1 cellular context compared by ENCODE assay signal in the genomic region with DNA sequence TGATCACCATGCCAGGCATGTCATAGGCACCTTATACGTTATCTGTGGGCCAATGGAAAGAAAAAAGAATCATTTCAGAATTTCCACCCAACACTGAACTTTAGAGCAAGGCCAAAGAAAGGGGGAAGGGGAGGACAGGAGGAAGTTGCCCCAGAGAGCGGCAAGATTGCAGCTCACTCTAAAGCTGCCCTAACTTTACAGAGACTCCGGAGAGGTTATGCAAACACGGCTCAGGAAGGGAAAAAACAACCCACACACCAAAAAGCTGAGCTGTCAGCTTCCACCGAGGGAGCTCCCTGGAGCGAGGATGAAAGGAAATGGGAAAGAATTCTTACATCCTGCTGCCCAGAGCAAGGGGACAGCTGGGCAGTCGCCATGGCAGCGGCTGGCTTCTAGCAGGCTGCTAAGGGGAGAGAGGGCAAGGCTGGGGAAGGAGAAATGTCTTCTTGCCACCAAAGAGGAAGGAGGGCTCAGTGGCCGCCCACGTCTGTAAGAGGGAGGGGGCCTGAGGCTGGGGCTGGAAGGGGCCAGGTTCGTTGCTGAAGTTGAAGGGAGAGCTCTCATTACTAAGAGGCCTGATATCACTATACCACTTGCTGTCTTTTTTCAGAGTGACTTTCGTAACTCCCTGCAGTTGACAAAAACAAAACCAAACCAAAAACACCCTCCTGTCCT.
TF ChIP-seq lines count a peak whose summit lies in the region.

No MANE protein-coding gene starts in this region.

TF ChIP-seq in K562, 482 proteins besides CTCF, POLR2A, EP300 and RAD21 (continued from another document and continues in another):
- TF ChIP-seq, protein P1, sequence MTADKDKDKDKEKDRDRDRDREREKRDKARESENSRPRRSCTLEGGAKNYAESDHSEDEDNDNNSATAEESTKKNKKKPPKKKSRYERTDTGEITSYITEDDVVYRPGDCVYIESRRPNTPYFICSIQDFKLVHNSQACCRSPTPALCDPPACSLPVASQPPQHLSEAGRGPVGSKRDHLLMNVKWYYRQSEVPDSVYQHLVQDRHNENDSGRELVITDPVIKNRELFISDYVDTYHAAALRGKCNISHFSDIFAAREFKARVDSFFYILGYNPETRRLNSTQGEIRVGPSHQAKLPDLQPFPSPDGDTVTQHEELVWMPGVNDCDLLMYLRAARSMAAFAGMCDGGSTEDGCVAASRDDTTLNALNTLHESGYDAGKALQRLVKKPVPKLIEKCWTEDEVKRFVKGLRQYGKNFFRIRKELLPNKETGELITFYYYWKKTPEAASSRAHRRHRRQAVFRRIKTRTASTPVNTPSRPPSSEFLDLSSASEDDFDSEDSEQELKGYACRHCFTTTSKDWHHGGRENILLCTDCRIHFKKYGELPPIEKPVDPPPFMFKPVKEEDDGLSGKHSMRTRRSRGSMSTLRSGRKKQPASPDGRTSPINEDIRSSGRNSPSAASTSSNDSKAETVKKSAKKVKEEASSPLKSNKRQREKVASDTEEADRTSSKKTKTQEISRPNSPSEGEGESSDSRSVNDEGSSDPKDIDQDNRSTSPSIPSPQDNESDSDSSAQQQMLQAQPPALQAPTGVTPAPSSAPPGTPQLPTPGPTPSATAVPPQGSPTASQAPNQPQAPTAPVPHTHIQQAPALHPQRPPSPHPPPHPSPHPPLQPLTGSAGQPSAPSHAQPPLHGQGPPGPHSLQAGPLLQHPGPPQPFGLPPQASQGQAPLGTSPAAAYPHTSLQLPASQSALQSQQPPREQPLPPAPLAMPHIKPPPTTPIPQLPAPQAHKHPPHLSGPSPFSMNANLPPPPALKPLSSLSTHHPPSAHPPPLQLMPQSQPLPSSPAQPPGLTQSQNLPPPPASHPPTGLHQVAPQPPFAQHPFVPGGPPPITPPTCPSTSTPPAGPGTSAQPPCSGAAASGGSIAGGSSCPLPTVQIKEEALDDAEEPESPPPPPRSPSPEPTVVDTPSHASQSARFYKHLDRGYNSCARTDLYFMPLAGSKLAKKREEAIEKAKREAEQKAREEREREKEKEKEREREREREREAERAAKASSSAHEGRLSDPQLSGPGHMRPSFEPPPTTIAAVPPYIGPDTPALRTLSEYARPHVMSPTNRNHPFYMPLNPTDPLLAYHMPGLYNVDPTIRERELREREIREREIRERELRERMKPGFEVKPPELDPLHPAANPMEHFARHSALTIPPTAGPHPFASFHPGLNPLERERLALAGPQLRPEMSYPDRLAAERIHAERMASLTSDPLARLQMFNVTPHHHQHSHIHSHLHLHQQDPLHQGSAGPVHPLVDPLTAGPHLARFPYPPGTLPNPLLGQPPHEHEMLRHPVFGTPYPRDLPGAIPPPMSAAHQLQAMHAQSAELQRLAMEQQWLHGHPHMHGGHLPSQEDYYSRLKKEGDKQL (CRISPR knock-in tag; IDR thresholded peaks at IDR 0.05; ENCODE audit: borderline replicate concordance) = no peak
- TF ChIP-seq, protein P2, sequence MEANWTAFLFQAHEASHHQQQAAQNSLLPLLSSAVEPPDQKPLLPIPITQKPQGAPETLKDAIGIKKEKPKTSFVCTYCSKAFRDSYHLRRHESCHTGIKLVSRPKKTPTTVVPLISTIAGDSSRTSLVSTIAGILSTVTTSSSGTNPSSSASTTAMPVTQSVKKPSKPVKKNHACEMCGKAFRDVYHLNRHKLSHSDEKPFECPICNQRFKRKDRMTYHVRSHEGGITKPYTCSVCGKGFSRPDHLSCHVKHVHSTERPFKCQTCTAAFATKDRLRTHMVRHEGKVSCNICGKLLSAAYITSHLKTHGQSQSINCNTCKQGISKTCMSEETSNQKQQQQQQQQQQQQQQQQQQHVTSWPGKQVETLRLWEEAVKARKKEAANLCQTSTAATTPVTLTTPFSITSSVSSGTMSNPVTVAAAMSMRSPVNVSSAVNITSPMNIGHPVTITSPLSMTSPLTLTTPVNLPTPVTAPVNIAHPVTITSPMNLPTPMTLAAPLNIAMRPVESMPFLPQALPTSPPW (CRISPR knock-in tag; IDR thresholded peaks at IDR 0.05) = no peak; the same call in 1 of the 2 replicates
- no peak for TF ChIP-seq KLF1 (tag; IDR thresholded peaks at IDR 0.05)
- TF ChIP-seq KDM2B (CRISPR knock-in tag; IDR thresholded peaks at IDR 0.05) = no peak
- TF ChIP-seq, protein P3, sequence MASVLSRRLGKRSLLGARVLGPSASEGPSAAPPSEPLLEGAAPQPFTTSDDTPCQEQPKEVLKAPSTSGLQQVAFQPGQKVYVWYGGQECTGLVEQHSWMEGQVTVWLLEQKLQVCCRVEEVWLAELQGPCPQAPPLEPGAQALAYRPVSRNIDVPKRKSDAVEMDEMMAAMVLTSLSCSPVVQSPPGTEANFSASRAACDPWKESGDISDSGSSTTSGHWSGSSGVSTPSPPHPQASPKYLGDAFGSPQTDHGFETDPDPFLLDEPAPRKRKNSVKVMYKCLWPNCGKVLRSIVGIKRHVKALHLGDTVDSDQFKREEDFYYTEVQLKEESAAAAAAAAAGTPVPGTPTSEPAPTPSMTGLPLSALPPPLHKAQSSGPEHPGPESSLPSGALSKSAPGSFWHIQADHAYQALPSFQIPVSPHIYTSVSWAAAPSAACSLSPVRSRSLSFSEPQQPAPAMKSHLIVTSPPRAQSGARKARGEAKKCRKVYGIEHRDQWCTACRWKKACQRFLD (CRISPR knock-in tag; IDR thresholded peaks at IDR 0.05) = peak; percentile 35; the same call in 1 of the 2 replicates
- TF ChIP-seq WHSC1 (IDR thresholded peaks at IDR 0.05; ENCODE audit: low read length) = no peak
- TF ChIP-seq, protein P4, sequence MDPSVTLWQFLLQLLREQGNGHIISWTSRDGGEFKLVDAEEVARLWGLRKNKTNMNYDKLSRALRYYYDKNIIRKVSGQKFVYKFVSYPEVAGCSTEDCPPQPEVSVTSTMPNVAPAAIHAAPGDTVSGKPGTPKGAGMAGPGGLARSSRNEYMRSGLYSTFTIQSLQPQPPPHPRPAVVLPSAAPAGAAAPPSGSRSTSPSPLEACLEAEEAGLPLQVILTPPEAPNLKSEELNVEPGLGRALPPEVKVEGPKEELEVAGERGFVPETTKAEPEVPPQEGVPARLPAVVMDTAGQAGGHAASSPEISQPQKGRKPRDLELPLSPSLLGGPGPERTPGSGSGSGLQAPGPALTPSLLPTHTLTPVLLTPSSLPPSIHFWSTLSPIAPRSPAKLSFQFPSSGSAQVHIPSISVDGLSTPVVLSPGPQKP (CRISPR knock-in tag; IDR thresholded peaks at IDR 0.05) = no peak
- no peak for TF ChIP-seq ELF4 (CRISPR knock-in tag; IDR thresholded peaks at IDR 0.05)
- TF ChIP-seq THRAP3 (IDR thresholded peaks at IDR 0.05; ENCODE audit: borderline replicate concordance) = no peak
- TF ChIP-seq, protein P5, sequence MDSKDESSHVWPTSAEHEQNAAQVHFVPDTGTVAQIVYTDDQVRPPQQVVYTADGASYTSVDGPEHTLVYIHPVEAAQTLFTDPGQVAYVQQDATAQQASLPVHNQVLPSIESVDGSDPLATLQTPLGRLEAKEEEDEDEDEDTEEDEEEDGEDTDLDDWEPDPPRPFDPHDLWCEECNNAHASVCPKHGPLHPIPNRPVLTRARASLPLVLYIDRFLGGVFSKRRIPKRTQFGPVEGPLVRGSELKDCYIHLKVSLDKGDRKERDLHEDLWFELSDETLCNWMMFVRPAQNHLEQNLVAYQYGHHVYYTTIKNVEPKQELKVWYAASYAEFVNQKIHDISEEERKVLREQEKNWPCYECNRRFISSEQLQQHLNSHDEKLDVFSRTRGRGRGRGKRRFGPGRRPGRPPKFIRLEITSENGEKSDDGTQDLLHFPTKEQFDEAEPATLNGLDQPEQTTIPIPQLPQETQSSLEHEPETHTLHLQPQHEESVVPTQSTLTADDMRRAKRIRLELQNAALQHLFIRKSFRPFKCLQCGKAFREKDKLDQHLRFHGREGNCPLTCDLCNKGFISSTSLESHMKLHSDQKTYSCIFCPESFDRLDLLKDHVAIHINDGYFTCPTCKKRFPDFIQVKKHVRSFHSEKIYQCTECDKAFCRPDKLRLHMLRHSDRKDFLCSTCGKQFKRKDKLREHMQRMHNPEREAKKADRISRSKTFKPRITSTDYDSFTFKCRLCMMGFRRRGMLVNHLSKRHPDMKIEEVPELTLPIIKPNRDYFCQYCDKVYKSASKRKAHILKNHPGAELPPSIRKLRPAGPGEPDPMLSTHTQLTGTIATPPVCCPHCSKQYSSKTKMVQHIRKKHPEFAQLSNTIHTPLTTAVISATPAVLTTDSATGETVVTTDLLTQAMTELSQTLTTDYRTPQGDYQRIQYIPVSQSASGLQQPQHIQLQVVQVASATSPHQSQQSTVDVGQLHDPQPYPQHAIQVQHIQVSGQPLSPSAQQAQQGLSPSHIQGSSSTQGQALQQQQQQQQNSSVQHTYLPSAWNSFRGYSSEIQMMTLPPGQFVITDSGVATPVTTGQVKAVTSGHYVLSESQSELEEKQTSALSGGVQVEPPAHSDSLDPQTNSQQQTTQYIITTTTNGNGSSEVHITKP (IDR thresholded peaks at IDR 0.05; ENCODE audit: partially characterized antibody) = peak; percentile 66
- no peak for TF ChIP-seq TRIM24 (IDR thresholded peaks at IDR 0.05)
- TF ChIP-seq ETV1 (tag; conservative IDR thresholded peaks at IDR 0.05; ENCODE audit: low read depth) = 0 out of 2 replicates have a peak, but pooled peaks have one; percentile 37
- TF ChIP-seq ZNF717 (CRISPR knock-in tag; IDR thresholded peaks at IDR 0.05) = no peak
- TF ChIP-seq FOXJ3 (CRISPR knock-in tag; IDR thresholded peaks at IDR 0.05) = no peak
- TF ChIP-seq, protein P6, sequence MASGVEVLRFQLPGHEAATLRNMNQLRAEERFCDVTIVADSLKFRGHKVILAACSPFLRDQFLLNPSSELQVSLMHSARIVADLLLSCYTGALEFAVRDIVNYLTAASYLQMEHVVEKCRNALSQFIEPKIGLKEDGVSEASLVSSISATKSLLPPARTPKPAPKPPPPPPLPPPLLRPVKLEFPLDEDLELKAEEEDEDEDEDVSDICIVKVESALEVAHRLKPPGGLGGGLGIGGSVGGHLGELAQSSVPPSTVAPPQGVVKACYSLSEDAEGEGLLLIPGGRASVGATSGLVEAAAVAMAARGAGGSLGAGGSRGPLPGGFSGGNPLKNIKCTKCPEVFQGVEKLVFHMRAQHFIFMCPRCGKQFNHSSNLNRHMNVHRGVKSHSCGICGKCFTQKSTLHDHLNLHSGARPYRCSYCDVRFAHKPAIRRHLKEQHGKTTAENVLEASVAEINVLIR (CRISPR knock-in tag; IDR thresholded peaks at IDR 0.05) = no peak
- no peak for TF ChIP-seq TGIF2 (CRISPR knock-in tag; IDR thresholded peaks at IDR 0.05)
- no peak for TF ChIP-seq LEF1 (IDR thresholded peaks at IDR 0.05)
- TF ChIP-seq, protein P7, sequence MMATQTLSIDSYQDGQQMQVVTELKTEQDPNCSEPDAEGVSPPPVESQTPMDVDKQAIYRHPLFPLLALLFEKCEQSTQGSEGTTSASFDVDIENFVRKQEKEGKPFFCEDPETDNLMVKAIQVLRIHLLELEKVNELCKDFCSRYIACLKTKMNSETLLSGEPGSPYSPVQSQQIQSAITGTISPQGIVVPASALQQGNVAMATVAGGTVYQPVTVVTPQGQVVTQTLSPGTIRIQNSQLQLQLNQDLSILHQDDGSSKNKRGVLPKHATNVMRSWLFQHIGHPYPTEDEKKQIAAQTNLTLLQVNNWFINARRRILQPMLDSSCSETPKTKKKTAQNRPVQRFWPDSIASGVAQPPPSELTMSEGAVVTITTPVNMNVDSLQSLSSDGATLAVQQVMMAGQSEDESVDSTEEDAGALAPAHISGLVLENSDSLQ (IDR thresholded peaks at IDR 0.05) = 0 out of 2 replicates have a peak, but pooled peaks have one; percentile 15
- TF ChIP-seq CCAR2 (IDR thresholded peaks at IDR 0.05; ENCODE audit: low read depth, low read length) = no peak
- no peak for TF ChIP-seq KLF16 (IDR thresholded peaks at IDR 0.05)
- no peak for TF ChIP-seq ZBTB8A (IDR thresholded peaks at IDR 0.05; ENCODE audit: partially characterized antibody)
- TF ChIP-seq ZNF217 (CRISPR knock-in tag; IDR thresholded peaks at IDR 0.05) = no peak
- peak; percentile 57; the same call in 1 of the 2 replicates for TF ChIP-seq MTA3 (IDR thresholded peaks at IDR 0.05; ENCODE audit: borderline replicate concordance)
- TF ChIP-seq, protein P8, sequence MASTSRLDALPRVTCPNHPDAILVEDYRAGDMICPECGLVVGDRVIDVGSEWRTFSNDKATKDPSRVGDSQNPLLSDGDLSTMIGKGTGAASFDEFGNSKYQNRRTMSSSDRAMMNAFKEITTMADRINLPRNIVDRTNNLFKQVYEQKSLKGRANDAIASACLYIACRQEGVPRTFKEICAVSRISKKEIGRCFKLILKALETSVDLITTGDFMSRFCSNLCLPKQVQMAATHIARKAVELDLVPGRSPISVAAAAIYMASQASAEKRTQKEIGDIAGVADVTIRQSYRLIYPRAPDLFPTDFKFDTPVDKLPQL (IDR thresholded peaks at IDR 0.05; ENCODE audit: extremely low read depth, insufficient read length) = no peak
- no peak for TF ChIP-seq ZNF436 (CRISPR knock-in tag; IDR thresholded peaks at IDR 0.05)
- no peak for TF ChIP-seq EZH2 (IDR thresholded peaks at IDR 0.05; ENCODE audit: borderline replicate concordance, low read depth, low read length)
- peak; percentile 35; the same call in 1 of the 2 replicates for TF ChIP-seq GABPA (tag; conservative IDR thresholded peaks at IDR 0.05; ENCODE audit: low read depth)
- TF ChIP-seq, protein P9, sequence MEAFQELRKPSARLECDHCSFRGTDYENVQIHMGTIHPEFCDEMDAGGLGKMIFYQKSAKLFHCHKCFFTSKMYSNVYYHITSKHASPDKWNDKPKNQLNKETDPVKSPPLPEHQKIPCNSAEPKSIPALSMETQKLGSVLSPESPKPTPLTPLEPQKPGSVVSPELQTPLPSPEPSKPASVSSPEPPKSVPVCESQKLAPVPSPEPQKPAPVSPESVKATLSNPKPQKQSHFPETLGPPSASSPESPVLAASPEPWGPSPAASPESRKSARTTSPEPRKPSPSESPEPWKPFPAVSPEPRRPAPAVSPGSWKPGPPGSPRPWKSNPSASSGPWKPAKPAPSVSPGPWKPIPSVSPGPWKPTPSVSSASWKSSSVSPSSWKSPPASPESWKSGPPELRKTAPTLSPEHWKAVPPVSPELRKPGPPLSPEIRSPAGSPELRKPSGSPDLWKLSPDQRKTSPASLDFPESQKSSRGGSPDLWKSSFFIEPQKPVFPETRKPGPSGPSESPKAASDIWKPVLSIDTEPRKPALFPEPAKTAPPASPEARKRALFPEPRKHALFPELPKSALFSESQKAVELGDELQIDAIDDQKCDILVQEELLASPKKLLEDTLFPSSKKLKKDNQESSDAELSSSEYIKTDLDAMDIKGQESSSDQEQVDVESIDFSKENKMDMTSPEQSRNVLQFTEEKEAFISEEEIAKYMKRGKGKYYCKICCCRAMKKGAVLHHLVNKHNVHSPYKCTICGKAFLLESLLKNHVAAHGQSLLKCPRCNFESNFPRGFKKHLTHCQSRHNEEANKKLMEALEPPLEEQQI (IDR thresholded peaks at IDR 0.05) = no peak
- no peak for TF ChIP-seq POLR3G (IDR thresholded peaks at IDR 0.05; ENCODE audit: extremely low read depth, insufficient read length, insufficient replicate concordance)
- no peak for TF ChIP-seq ZNF695 (CRISPR knock-in tag; IDR thresholded peaks at IDR 0.05)
- peak; percentile 50; the same call in 1 of the 2 replicates for TF ChIP-seq ZBTB7A (IDR thresholded peaks at IDR 0.05; ENCODE audit: borderline replicate concordance, control insufficient read depth, low read depth, low read length)
- TF ChIP-seq, protein P10, sequence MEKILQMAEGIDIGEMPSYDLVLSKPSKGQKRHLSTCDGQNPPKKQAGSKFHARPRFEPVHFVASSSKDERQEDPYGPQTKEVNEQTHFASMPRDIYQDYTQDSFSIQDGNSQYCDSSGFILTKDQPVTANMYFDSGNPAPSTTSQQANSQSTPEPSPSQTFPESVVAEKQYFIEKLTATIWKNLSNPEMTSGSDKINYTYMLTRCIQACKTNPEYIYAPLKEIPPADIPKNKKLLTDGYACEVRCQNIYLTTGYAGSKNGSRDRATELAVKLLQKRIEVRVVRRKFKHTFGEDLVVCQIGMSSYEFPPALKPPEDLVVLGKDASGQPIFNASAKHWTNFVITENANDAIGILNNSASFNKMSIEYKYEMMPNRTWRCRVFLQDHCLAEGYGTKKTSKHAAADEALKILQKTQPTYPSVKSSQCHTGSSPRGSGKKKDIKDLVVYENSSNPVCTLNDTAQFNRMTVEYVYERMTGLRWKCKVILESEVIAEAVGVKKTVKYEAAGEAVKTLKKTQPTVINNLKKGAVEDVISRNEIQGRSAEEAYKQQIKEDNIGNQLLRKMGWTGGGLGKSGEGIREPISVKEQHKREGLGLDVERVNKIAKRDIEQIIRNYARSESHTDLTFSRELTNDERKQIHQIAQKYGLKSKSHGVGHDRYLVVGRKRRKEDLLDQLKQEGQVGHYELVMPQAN (IDR thresholded peaks at IDR 0.05; ENCODE audit: borderline replicate concordance) = no peak
